In the genomic region with DNA sequence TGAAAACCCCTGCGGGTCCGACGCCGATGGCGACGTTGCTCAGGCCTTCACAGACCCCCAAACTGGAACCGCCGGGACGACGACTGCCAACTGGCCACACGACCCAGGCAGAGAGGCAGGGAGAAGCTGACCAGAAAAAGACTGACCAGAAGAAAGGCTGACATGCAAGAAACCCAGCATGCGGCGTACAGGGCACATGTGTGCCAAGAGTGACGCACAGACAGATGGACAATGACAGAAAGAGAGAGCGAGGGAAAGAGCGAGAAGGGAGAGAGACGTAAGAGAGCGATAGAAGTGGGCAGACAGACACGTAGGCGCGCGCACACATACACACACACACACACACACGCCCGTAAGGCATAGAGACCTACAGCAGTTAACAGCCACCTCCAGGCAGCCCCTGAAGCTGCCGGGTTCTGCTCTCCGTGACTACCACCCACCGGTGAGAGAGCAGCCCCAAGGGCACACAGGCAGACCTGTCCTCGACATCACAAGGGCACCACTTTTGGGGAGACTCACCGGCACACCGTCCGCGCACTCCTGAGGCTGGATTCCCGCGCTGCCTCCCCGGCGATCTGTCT, we compare ENCODE assay signal across 10 cellular contexts.
DNase-seq lines count a peak whose midpoint lies in the region; ATAC-seq lines count a peak whose summit lies in the region.
"Had no signal": no experiment of that assay in that cellular context is flagged by ENCODE, and none has a peak within 500 bp of the region (broad histone marks: within the 10 kb centered on the region; RNA-seq: fewer than 3 reads in every experiment).

No MANE protein-coding gene starts in this region.

- H3K36me3 ChIP-seq in ACC112 (ENCODE audit: insufficient read depth, low read length): no peaks in the 10 kb centered on the region
- H3K36me3 ChIP-seq in trophoblast cell (ENCODE audit: control insufficient read depth in 1 of 2, insufficient read depth in 2 of 2, low read length in 2 of 2): no peaks in the 10 kb centered on the region

- H2BK12ac ChIP-seq in trophoblast cell (ENCODE audit: low read length): no peak overlapping the region

- peak overlapping the region; percentile 78 for H3K4me2 ChIP-seq in trophoblast cell (ENCODE audit: low read length)

- H4K8ac ChIP-seq in trophoblast cell (ENCODE audit: low read depth, low read length): no peak overlapping the region

- H3K4ac ChIP-seq in trophoblast cell (ENCODE audit: low read depth, low read length): no peak overlapping the region

- H3K23ac ChIP-seq in trophoblast cell (ENCODE audit: low read length): no peak overlapping the region

- no peak overlapping the region for H4K12ac ChIP-seq in trophoblast cell (ENCODE audit: low read depth, low read length)

- H3K9ac ChIP-seq in trophoblast cell (ENCODE audit: low read length): no peak overlapping the region

- H3K4me1 ChIP-seq in ACC112 (ENCODE audit: control insufficient read depth, insufficient read depth, low read length, unreplicated experiment): no peaks in the 10 kb centered on the region
- H3K4me1 ChIP-seq in trophoblast cell (ENCODE audit: control insufficient read depth in 1 of 2, insufficient read depth in 2 of 2, low read length in 2 of 2): no peaks in the 10 kb centered on the region

- H2AK5ac ChIP-seq in trophoblast cell (ENCODE audit: low read length): no peak overlapping the region

- no peak overlapping the region for H2BK5ac ChIP-seq in trophoblast cell (ENCODE audit: low read depth, low read length, poor library complexity)

- WGBS in trophoblast cell (ENCODE audit: extremely low coverage, insufficient coverage, insufficient read length): no CpG with 5 or more reads among the region's 36 CpGs

- ATAC-seq in left cardiac atrium (peak; percentile 34 to 53), HG02763 (IDR thresholded peaks at IDR 0.05; ENCODE audit: unreplicated experiment) (no peak), GM18517 (IDR thresholded peaks at IDR 0.05; ENCODE audit: unreplicated experiment) (no peak)
- ATAC-seq: HCT116 had no signal

- H3K79me1 ChIP-seq in trophoblast cell (ENCODE audit: low read length): no peaks in the 10 kb centered on the region

- no peak overlapping the region for H3K18ac ChIP-seq in trophoblast cell (ENCODE audit: low read length)

- H3K9me3 ChIP-seq in trophoblast cell (ENCODE audit: insufficient read depth, low read depth, low read length): peaks cover 36% of the 10 kb centered on the region

- H3K79me2 ChIP-seq in ACC112 (ENCODE audit: control insufficient read depth, insufficient read depth, low read length, unreplicated experiment) (no peaks in the 10 kb centered on the region), trophoblast cell (ENCODE audit: control insufficient read depth, insufficient read depth, low read length, poor library complexity) (no peaks in the 10 kb centered on the region)

- intact Hi-C loops in left cardiac atrium (cut with DNase I): no loop called here

- peak; percentile 33 for DNase-seq in activated CD8-positive, alpha-beta memory T cell treated with anti-CD3 and anti-CD28 coated beads, Interleukin-2, amount 50 U/mL, for 48 hours
- DNase-seq in left cardiac atrium: no peak
- no peak for DNase-seq in trophoblast cell
- no peak for DNase-seq in amniotic stem cell (lab: John Stamatoyannopoulos, UW)
- DNase-seq in ecto neural progenitor cell (ENCODE audit: low spot score): no peak
- DNase-seq: NCI-H446 had no signal

- H3K27ac ChIP-seq in ACC112 (ENCODE audit: low read depth, low read length) (no peak overlapping the region), trophoblast cell (ENCODE audit: low read depth, low read length) (no peak overlapping the region)

- H3K14ac ChIP-seq in trophoblast cell (ENCODE audit: low read length): no peak overlapping the region

- H3K27me3 ChIP-seq in ACC112 (ENCODE audit: insufficient read depth, low read length) (no peaks in the 10 kb centered on the region), trophoblast cell (ENCODE audit: insufficient read depth, low read length) (no peaks in the 10 kb centered on the region)

- H2AFZ ChIP-seq in ACC112 (ENCODE audit: low read length, unreplicated experiment) (no peak overlapping the region), trophoblast cell (ENCODE audit: insufficient read depth, low read length, poor library complexity) (peak overlapping the region; percentile 32)

- H3K4me3 ChIP-seq in ACC112 (ENCODE audit: low read depth, low read length) (peak overlapping the region; percentile 73), trophoblast cell (ENCODE audit: low read depth, low read length) (peak overlapping the region; percentile 68)

- H4K91ac ChIP-seq in trophoblast cell (ENCODE audit: low read depth, low read length): no peak overlapping the region

- no peak overlapping the region for H2BK120ac ChIP-seq in trophoblast cell (ENCODE audit: insufficient read depth, low read length, poor library complexity)

Comparison
In these comparisons a context has a peak if more than half of its experiments do, and no peak if none do; other contexts are left out.
1. ATAC-seq: peak in left cardiac atrium (2 of 2); none in HG02763 (single experiment) and GM18517 (single experiment).